1 cellular context compared by ENCODE assay signal in the genomic region with DNA sequence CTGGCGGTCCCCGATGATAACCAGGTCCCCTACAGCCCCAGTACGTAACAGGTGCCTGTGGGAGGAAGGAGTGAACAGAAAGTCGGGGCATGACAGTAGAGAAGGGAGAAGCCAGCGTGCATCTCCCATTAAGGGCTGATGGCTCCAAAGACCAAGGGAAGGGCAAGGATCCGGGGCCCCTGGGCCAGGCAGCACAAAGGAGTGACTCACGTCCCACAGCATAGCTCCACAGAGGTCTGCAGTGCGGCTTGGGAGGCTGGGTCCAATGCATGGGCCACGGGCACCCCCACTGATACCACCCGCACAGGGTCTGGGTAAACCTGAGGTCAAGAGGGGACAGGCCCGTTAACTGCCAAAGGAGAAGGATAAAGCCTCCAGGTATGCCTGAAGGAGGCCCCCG.
TF ChIP-seq lines count a peak whose summit lies in the region.

No MANE protein-coding gene starts in this region.

TF ChIP-seq in IMR-90, 13 proteins besides CTCF, POLR2A, EP300 and RAD21:
- TF ChIP-seq CEBPB (IDR thresholded peaks at IDR 0.05; ENCODE audit: low read depth, low read length) (no peak), CHD1 (IDR thresholded peaks at IDR 0.05; ENCODE audit: low read depth, low read length) (no peak), RFX5 (IDR thresholded peaks at IDR 0.05; ENCODE audit: low read depth, low read length) (no peak), MAZ (IDR thresholded peaks at IDR 0.05; ENCODE audit: borderline replicate concordance, low read depth, low read length) (no peak), FOS (IDR thresholded peaks at IDR 0.05; ENCODE audit: low read depth, low read length) (no peak), BHLHE40 (IDR thresholded peaks at IDR 0.05; ENCODE audit: low read depth, low read length) (no peak), SMC3 (IDR thresholded peaks at IDR 0.05; ENCODE audit: low read depth, low read length) (no peak), MXI1 (IDR thresholded peaks at IDR 0.05; ENCODE audit: borderline replicate concordance, low read depth, low read length) (no peak), NFE2L2 (IDR thresholded peaks at IDR 0.05; ENCODE audit: low read depth, low read length) (no peak), MAFK (IDR thresholded peaks at IDR 0.05; ENCODE audit: low read depth, low read length) (no peak), RCOR1 (IDR thresholded peaks at IDR 0.05; ENCODE audit: insufficient replicate concordance, low read length) (no peak)
- TF ChIP-seq, protein P1, sequence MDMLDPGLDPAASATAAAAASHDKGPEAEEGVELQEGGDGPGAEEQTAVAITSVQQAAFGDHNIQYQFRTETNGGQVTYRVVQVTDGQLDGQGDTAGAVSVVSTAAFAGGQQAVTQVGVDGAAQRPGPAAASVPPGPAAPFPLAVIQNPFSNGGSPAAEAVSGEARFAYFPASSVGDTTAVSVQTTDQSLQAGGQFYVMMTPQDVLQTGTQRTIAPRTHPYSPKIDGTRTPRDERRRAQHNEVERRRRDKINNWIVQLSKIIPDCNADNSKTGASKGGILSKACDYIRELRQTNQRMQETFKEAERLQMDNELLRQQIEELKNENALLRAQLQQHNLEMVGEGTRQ (IDR thresholded peaks at IDR 0.05; ENCODE audit: low read depth, low read length) = no peak
- TF ChIP-seq, protein P2, sequence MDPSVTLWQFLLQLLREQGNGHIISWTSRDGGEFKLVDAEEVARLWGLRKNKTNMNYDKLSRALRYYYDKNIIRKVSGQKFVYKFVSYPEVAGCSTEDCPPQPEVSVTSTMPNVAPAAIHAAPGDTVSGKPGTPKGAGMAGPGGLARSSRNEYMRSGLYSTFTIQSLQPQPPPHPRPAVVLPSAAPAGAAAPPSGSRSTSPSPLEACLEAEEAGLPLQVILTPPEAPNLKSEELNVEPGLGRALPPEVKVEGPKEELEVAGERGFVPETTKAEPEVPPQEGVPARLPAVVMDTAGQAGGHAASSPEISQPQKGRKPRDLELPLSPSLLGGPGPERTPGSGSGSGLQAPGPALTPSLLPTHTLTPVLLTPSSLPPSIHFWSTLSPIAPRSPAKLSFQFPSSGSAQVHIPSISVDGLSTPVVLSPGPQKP (IDR thresholded peaks at IDR 0.05; ENCODE audit: borderline replicate concordance, low read depth, low read length) = no peak
